ENCODE assay signal across 27 cellular contexts in genomic region chr11:11571893-11572292, GRCh38. TPM values are rescaled to one million over a fixed set of nuclear protein-coding genes. Genes with fewer than 3 reads are reported as not detected.
"Had no signal": no experiment of that assay in that cellular context is flagged by ENCODE, and none has a peak within 500 bp of the region (broad histone marks: within the 10 kb centered on the region; RNA-seq: fewer than 3 reads in every experiment).

No MANE protein-coding gene starts in this region.

- H3K27me3 Mint-ChIP-seq: activated B cell treated with CpG ODN at 0.5 μM for 24 hours, type B pancreatic cell had no signal

- H3K27ac ChIP-seq: foreskin keratinocyte, left lung, spleen had no signal

- H3K27ac Mint-ChIP-seq: activated B cell treated with CpG ODN at 0.5 μM for 24 hours; activated CD8-positive, alpha-beta T cell treated with anti-CD3 and anti-CD28 coated beads for 36 hours; activated naive CD4-positive, alpha-beta T cell treated with anti-CD3 and anti-CD28 coated beads, Interleukin-2, amount 50 U/mL, for 24 hours; activated naive CD8-positive, alpha-beta T cell treated with anti-CD3 and anti-CD28 coated beads, Interleukin-2, amount 50 U/mL, for 24 hours; activated T-helper 17 cell treated with anti-CD3 and anti-CD28 coated beads, Interleukin-2, amount 50 U/mL, for 72 hours; nephron progenitor cell; T-helper 2 cell treated with Interferon-gamma antibody and Interleukin-4, amounts not matched to agents 5 μg/mL and 100 μg/mL, for 36 hours; type B pancreatic cell had no signal

- H3K36me3 ChIP-seq: heart right ventricle, left lung, spleen had no signal

- H3K36me3 Mint-ChIP-seq: activated naive CD4-positive, alpha-beta T cell treated with anti-CD3 and anti-CD28 coated beads, Interleukin-2, amount 50 U/mL, for 24 hours; type B pancreatic cell had no signal

- FAIRE-seq: bronchial epithelial cell, endometrium had no signal

- H3K27me3 ChIP-seq: foreskin keratinocyte, heart right ventricle, left lung had no signal

- H3K4me3 ChIP-seq: heart right ventricle, left lung, lung, mucosa of descending colon, spleen had no signal

- ATAC-seq: activated CD8-positive, alpha-beta T cell treated with anti-CD3 and anti-CD28 coated beads for 36 hours; activated naive CD8-positive, alpha-beta T cell treated with anti-CD3 and anti-CD28 coated beads, Interleukin-2, amount 50 U/mL, for 24 hours; activated T-cell treated with anti-CD3 and anti-CD28 coated beads, Interleukin-2, amount 50 U/mL, for 4 hours; activated T-helper 17 cell treated with anti-CD3 and anti-CD28 coated beads, Interleukin-2, amount 50 U/mL, for 72 hours; foreskin keratinocyte; heart right ventricle; left lung; mucosa of descending colon; right cardiac atrium had no signal

- H3K9me3 ChIP-seq: heart right ventricle, left lung, mucosa of descending colon, spleen had no signal

- H3K9me3 Mint-ChIP-seq: activated B cell treated with CpG ODN at 0.5 μM for 24 hours; activated CD8-positive, alpha-beta T cell treated with anti-CD3 and anti-CD28 coated beads for 36 hours; activated naive CD4-positive, alpha-beta T cell treated with anti-CD3 and anti-CD28 coated beads, Interleukin-2, amount 50 U/mL, for 24 hours; activated naive CD8-positive, alpha-beta T cell treated with anti-CD3 and anti-CD28 coated beads, Interleukin-2, amount 50 U/mL, for 24 hours; activated T-cell treated with anti-CD3 and anti-CD28 coated beads, Interleukin-2, amount 50 U/mL, for 4 hours; activated T-helper 17 cell treated with anti-CD3 and anti-CD28 coated beads, Interleukin-2, amount 50 U/mL, for 72 hours; central memory CD8-positive, alpha-beta T cell; nephron progenitor cell; T-helper 2 cell treated with Interferon-gamma antibody and Interleukin-4, amounts not matched to agents 5 μg/mL and 100 μg/mL, for 36 hours; type B pancreatic cell had no signal

- H3K4me3 Mint-ChIP-seq: activated B cell treated with CpG ODN at 0.5 μM for 24 hours; activated CD8-positive, alpha-beta T cell treated with anti-CD3 and anti-CD28 coated beads for 36 hours; activated naive CD4-positive, alpha-beta T cell treated with anti-CD3 and anti-CD28 coated beads, Interleukin-2, amount 50 U/mL, for 24 hours; activated naive CD8-positive, alpha-beta T cell treated with anti-CD3 and anti-CD28 coated beads, Interleukin-2, amount 50 U/mL, for 24 hours; activated T-cell treated with anti-CD3 and anti-CD28 coated beads, Interleukin-2, amount 50 U/mL, for 4 hours; activated T-helper 17 cell treated with anti-CD3 and anti-CD28 coated beads, Interleukin-2, amount 50 U/mL, for 72 hours; central memory CD8-positive, alpha-beta T cell; nephron progenitor cell; T-helper 2 cell treated with Interferon-gamma antibody and Interleukin-4, amounts not matched to agents 5 μg/mL and 100 μg/mL, for 36 hours; type B pancreatic cell had no signal

- DNase-seq: activated B cell treated with CpG ODN at 0.5 μM for 24 hours; activated CD4-positive, alpha-beta T cell treated with anti-CD3 and anti-CD28 coated beads, Interleukin-2, amount 50 U/mL, for 1 hour; activated CD8-positive, alpha-beta T cell treated with anti-CD3 and anti-CD28 coated beads for 36 hours; activated gamma-delta T cell treated with Interleukin-2 at 50 U/mL for 16 hours; activated naive CD8-positive, alpha-beta T cell treated with anti-CD3 and anti-CD28 coated beads, Interleukin-2, amount 50 U/mL, for 24 hours; activated T-cell treated with anti-CD3 and anti-CD28 coated beads, Interleukin-2, amount 50 U/mL, for 4 hours; effector CD8-positive, alpha-beta T cell; erythroblast; heart right ventricle; left lung; mesendoderm; mucosa of descending colon; nephron progenitor cell; nucleus accumbens; right cardiac atrium; spleen; stimulated activated naive CD4-positive, alpha-beta T cell treated with Interleukin-2 at 50 U/mL for 16 hours; T-helper 1 cell had no signal

- H3K4me1 Mint-ChIP-seq: activated B cell treated with CpG ODN at 0.5 μM for 24 hours; activated naive CD4-positive, alpha-beta T cell treated with anti-CD3 and anti-CD28 coated beads, Interleukin-2, amount 50 U/mL, for 24 hours; central memory CD8-positive, alpha-beta T cell had no signal

RNA-seq across cellular contexts. Expression of gene GALNT18, which starts 49.9 kb away (rescaled TPM):
- total RNA-seq: activated B cell treated with CpG ODN at 0.5 μM for 24 hours had no signal
